15 cellular contexts compared by ENCODE assay signal in genomic region chr13:47000166-47000565, GRCh38.
"Had no signal": no experiment of that assay in that cellular context is flagged by ENCODE, and none has a peak within 500 bp of the region (broad histone marks: within the 10 kb centered on the region; RNA-seq: fewer than 3 reads in every experiment).

No MANE protein-coding gene starts in this region.

- H3K9me3 ChIP-seq: gastroesophageal sphincter, left ventricle myocardium inferior, psoas muscle, right lobe of liver, spleen, tibial nerve, vagina had no signal

- H3K36me3 ChIP-seq: brain microvascular endothelial cell, gastroesophageal sphincter, left ventricle myocardium inferior, right lobe of liver, spleen, tibial nerve, vagina had no signal

- ATAC-seq: gastroesophageal sphincter; psoas muscle; right lobe of liver; stimulated activated naive B cell treated with anti-CD40 and anti-IgM and Interleukin-4, amounts not matched to agents 10 μg/mL and 1 μg/mL and 100 μg/mL, for 72 hours had no signal

- H3K4me3 ChIP-seq: gastroesophageal sphincter, left ventricle myocardium inferior, psoas muscle, right lobe of liver, spleen, tibial nerve, vagina had no signal

- H3K4me1 ChIP-seq: gastroesophageal sphincter, left ventricle myocardium inferior, psoas muscle, right lobe of liver, spleen, tibial nerve, vagina had no signal

- H3K27ac ChIP-seq: brain microvascular endothelial cell, gastroesophageal sphincter, left ventricle myocardium inferior, psoas muscle, right lobe of liver, spleen, tibial nerve, vagina had no signal

- H3K27me3 ChIP-seq: brain microvascular endothelial cell, gastroesophageal sphincter, right lobe of liver, spleen, tibial nerve, vagina had no signal

- DNase-seq: activated CD4-positive, alpha-beta T cell treated with anti-CD3 and anti-CD28 coated beads, Interleukin-2, amount 50 U/mL, for 1 hour; activated CD4-positive, CD25-positive, alpha-beta regulatory T cell; activated T-cell treated with anti-CD3 and anti-CD28 coated beads, Interleukin-2, amount 50 U/mL, for 1 hour; amniotic stem cell; brain microvascular endothelial cell; left ventricle myocardium inferior; mesendoderm; psoas muscle; right lobe of liver; spleen; stimulated activated CD4-positive, alpha-beta T cell treated with anti-CD3 and anti-CD28 coated beads, Interleukin-2, amount 100 ng/mL, for 24 hours; stimulated activated naive B cell treated with anti-CD40 and anti-IgM and Interleukin-4, amounts not matched to agents 10 μg/mL and 1 μg/mL and 100 μg/mL, for 72 hours had no signal
